1 cellular context compared by ENCODE assay signal in the genomic region with DNA sequence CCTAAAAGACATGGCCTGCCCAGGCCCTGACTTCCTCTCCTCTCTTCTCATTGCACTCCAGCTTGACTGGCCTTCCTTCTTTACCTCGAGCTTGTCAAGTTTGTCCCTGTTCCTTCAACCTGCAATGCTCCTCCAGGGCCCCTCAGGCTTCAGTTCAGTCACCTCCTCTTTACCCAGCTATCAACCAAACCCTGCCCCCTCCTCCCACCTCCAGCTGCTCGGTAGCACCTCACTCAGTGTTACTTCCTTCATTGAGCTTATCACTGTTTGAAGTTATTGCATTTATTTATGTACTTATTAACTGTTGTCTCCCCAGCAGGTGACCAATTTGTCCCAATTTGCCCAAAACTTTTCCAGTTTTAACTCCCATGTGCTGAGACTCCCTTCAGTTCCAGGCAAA.
TF ChIP-seq lines count a peak whose summit lies in the region.

No MANE protein-coding gene starts in this region.

TF ChIP-seq in GM12878, 131 proteins besides CTCF, POLR2A, EP300 and RAD21 (continued from another document):
- TF ChIP-seq PAX8 (IDR thresholded peaks at IDR 0.05), result no peak
- TF ChIP-seq, protein P1, sequence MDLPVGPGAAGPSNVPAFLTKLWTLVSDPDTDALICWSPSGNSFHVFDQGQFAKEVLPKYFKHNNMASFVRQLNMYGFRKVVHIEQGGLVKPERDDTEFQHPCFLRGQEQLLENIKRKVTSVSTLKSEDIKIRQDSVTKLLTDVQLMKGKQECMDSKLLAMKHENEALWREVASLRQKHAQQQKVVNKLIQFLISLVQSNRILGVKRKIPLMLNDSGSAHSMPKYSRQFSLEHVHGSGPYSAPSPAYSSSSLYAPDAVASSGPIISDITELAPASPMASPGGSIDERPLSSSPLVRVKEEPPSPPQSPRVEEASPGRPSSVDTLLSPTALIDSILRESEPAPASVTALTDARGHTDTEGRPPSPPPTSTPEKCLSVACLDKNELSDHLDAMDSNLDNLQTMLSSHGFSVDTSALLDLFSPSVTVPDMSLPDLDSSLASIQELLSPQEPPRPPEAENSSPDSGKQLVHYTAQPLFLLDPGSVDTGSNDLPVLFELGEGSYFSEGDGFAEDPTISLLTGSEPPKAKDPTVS (IDR thresholded peaks at IDR 0.05; ENCODE audit: low read depth, low read length), result no peak
- no peak for TF ChIP-seq CREM (IDR thresholded peaks at IDR 0.05; ENCODE audit: low read depth)
- TF ChIP-seq NBN (IDR thresholded peaks at IDR 0.05), result no peak
- no peak for TF ChIP-seq SMC3 (IDR thresholded peaks at IDR 0.05; ENCODE audit: borderline replicate concordance, low read length)
- no peak for TF ChIP-seq TBL1XR1 (IDR thresholded peaks at IDR 0.05; ENCODE audit: low read depth, low read length)
- TF ChIP-seq, protein P2, sequence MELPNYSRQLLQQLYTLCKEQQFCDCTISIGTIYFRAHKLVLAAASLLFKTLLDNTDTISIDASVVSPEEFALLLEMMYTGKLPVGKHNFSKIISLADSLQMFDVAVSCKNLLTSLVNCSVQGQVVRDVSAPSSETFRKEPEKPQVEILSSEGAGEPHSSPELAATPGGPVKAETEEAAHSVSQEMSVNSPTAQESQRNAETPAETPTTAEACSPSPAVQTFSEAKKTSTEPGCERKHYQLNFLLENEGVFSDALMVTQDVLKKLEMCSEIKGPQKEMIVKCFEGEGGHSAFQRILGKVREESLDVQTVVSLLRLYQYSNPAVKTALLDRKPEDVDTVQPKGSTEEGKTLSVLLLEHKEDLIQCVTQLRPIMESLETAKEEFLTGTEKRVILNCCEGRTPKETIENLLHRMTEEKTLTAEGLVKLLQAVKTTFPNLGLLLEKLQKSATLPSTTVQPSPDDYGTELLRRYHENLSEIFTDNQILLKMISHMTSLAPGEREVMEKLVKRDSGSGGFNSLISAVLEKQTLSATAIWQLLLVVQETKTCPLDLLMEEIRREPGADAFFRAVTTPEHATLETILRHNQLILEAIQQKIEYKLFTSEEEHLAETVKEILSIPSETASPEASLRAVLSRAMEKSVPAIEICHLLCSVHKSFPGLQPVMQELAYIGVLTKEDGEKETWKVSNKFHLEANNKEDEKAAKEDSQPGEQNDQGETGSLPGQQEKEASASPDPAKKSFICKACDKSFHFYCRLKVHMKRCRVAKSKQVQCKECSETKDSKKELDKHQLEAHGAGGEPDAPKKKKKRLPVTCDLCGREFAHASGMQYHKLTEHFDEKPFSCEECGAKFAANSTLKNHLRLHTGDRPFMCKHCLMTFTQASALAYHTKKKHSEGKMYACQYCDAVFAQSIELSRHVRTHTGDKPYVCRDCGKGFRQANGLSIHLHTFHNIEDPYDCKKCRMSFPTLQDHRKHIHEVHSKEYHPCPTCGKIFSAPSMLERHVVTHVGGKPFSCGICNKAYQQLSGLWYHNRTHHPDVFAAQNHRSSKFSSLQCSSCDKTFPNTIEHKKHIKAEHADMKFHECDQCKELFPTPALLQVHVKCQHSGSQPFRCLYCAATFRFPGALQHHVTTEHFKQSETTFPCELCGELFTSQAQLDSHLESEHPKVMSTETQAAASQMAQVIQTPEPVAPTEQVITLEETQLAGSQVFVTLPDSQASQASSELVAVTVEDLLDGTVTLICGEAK (IDR thresholded peaks at IDR 0.05; ENCODE audit: borderline replicate concordance), result no peak
- no peak for TF ChIP-seq GABPA (IDR thresholded peaks at IDR 0.05; ENCODE audit: low read depth)
TF ChIP-seq in GM12878: peak in this region for 0.
